In the genomic region with DNA sequence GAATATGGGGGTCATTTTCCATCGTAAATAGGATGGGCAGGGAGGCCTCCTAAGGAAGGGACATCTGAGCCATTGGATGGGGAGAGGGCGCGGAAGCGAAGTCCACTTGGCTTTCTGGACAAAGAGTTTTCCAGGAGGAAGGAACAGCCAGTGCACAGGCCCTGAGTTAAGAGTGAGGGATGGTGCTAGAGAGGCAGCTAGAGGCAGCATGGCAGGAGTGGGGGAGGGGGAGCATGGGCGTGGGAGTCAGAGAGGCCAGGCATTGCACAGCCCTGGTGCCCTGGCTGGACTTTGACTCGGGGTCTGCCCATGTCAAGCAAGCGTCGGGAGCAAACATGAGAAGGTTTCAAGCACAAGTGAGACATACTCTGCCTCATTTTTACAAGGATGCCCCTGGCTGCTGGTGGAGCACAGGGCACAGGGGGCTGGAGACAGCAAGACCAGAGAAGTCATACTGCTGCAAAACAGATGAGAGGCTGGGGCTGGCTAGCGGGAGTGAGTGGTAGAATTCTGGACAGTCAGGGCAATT, we compare ENCODE assay signal across 1 cellular context.
TF ChIP-seq lines count a peak whose summit lies in the region.

No MANE protein-coding gene starts in this region.

TF ChIP-seq in HepG2, 621 proteins besides CTCF, POLR2A, EP300 and RAD21 (continued from another document and continues in another):
- TF ChIP-seq, protein P1, sequence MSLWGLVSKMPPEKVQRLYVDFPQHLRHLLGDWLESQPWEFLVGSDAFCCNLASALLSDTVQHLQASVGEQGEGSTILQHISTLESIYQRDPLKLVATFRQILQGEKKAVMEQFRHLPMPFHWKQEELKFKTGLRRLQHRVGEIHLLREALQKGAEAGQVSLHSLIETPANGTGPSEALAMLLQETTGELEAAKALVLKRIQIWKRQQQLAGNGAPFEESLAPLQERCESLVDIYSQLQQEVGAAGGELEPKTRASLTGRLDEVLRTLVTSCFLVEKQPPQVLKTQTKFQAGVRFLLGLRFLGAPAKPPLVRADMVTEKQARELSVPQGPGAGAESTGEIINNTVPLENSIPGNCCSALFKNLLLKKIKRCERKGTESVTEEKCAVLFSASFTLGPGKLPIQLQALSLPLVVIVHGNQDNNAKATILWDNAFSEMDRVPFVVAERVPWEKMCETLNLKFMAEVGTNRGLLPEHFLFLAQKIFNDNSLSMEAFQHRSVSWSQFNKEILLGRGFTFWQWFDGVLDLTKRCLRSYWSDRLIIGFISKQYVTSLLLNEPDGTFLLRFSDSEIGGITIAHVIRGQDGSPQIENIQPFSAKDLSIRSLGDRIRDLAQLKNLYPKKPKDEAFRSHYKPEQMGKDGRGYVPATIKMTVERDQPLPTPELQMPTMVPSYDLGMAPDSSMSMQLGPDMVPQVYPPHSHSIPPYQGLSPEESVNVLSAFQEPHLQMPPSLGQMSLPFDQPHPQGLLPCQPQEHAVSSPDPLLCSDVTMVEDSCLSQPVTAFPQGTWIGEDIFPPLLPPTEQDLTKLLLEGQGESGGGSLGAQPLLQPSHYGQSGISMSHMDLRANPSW (CRISPR knock-in tag; IDR thresholded peaks at IDR 0.05; ENCODE audit: borderline replicate concordance): no peak
- TF ChIP-seq THAP11 (CRISPR knock-in tag; IDR thresholded peaks at IDR 0.05): peak; percentile 61
- no peak for TF ChIP-seq ZNF354B (CRISPR knock-in tag; IDR thresholded peaks at IDR 0.05)
- no peak for TF ChIP-seq ZNF598 (CRISPR knock-in tag; IDR thresholded peaks at IDR 0.05; ENCODE audit: borderline replicate concordance)
- TF ChIP-seq EHMT2 (IDR thresholded peaks at IDR 0.05; ENCODE audit: borderline replicate concordance, low read depth, low read length): peak; percentile 35; the same call in 1 of the 2 replicates
- TF ChIP-seq KDM5B (CRISPR knock-in tag; IDR thresholded peaks at IDR 0.05; ENCODE audit: borderline replicate concordance): peak; percentile 31; the same call in 1 of the 2 replicates
- TF ChIP-seq LCORL (IDR thresholded peaks at IDR 0.05): no peak
- 0 out of 2 replicates have a peak, but pooled peaks have one; percentile 29 for TF ChIP-seq LCORL (CRISPR knock-in tag; IDR thresholded peaks at IDR 0.05)
- TF ChIP-seq, protein P2, sequence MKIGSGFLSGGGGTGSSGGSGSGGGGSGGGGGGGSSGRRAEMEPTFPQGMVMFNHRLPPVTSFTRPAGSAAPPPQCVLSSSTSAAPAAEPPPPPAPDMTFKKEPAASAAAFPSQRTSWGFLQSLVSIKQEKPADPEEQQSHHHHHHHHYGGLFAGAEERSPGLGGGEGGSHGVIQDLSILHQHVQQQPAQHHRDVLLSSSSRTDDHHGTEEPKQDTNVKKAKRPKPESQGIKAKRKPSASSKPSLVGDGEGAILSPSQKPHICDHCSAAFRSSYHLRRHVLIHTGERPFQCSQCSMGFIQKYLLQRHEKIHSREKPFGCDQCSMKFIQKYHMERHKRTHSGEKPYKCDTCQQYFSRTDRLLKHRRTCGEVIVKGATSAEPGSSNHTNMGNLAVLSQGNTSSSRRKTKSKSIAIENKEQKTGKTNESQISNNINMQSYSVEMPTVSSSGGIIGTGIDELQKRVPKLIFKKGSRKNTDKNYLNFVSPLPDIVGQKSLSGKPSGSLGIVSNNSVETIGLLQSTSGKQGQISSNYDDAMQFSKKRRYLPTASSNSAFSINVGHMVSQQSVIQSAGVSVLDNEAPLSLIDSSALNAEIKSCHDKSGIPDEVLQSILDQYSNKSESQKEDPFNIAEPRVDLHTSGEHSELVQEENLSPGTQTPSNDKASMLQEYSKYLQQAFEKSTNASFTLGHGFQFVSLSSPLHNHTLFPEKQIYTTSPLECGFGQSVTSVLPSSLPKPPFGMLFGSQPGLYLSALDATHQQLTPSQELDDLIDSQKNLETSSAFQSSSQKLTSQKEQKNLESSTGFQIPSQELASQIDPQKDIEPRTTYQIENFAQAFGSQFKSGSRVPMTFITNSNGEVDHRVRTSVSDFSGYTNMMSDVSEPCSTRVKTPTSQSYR (CRISPR knock-in tag; IDR thresholded peaks at IDR 0.05; ENCODE audit: borderline replicate concordance): peak; percentile 100
- TF ChIP-seq RFXAP (CRISPR knock-in tag; IDR thresholded peaks at IDR 0.05; ENCODE audit: borderline replicate concordance): no peak
- no peak for TF ChIP-seq AGO2 (optimal IDR thresholded peaks at IDR 0.05; ENCODE audit: low read depth, low read length)
- peak; percentile 16; the same call in 1 of the 2 replicates for TF ChIP-seq GATAD1 (CRISPR knock-in tag; IDR thresholded peaks at IDR 0.05)
- no peak for TF ChIP-seq ZNF850 (CRISPR knock-in tag; conservative IDR thresholded peaks at IDR 0.05)
- TF ChIP-seq ZBTB7B (CRISPR knock-in tag; IDR thresholded peaks at IDR 0.05): peak; percentile 88
- TF ChIP-seq, protein P3, sequence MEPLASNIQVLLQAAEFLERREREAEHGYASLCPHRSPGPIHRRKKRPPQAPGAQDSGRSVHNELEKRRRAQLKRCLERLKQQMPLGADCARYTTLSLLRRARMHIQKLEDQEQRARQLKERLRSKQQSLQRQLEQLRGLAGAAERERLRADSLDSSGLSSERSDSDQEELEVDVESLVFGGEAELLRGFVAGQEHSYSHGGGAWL (CRISPR knock-in tag; IDR thresholded peaks at IDR 0.05): no peak
- TF ChIP-seq, protein P4, sequence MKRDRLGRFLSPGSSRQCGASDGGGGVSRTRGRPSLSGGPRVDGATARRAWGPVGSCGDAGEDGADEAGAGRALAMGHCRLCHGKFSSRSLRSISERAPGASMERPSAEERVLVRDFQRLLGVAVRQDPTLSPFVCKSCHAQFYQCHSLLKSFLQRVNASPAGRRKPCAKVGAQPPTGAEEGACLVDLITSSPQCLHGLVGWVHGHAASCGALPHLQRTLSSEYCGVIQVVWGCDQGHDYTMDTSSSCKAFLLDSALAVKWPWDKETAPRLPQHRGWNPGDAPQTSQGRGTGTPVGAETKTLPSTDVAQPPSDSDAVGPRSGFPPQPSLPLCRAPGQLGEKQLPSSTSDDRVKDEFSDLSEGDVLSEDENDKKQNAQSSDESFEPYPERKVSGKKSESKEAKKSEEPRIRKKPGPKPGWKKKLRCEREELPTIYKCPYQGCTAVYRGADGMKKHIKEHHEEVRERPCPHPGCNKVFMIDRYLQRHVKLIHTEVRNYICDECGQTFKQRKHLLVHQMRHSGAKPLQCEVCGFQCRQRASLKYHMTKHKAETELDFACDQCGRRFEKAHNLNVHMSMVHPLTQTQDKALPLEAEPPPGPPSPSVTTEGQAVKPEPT (CRISPR knock-in tag; IDR thresholded peaks at IDR 0.05; ENCODE audit: low read depth): 0 out of 2 replicates have a peak, but pooled peaks have one; percentile 46
- peak; percentile 55 for TF ChIP-seq CEBPG (CRISPR knock-in tag; IDR thresholded peaks at IDR 0.05)
- TF ChIP-seq HNF4A (CRISPR knock-in tag; IDR thresholded peaks at IDR 0.05): peak; percentile 98
- peak; percentile 69; the same call in 1 of the 2 replicates for TF ChIP-seq SOX5 (CRISPR knock-in tag; IDR thresholded peaks at IDR 0.05; ENCODE audit: borderline replicate concordance)
- TF ChIP-seq ZNF441 (CRISPR knock-in tag; IDR thresholded peaks at IDR 0.05; ENCODE audit: borderline replicate concordance): no peak
- no peak for TF ChIP-seq ZNF616 (CRISPR knock-in tag; IDR thresholded peaks at IDR 0.05; ENCODE audit: low read depth)
- TF ChIP-seq HOXD1 (CRISPR knock-in tag; IDR thresholded peaks at IDR 0.05): no peak
- TF ChIP-seq PHB2 (IDR thresholded peaks at IDR 0.05; ENCODE audit: partially characterized antibody): no peak
- TF ChIP-seq ZNF432 (CRISPR knock-in tag; IDR thresholded peaks at IDR 0.05; ENCODE audit: borderline replicate concordance): no peak
- no peak for TF ChIP-seq ZNF75D (CRISPR knock-in tag; IDR thresholded peaks at IDR 0.05; ENCODE audit: borderline replicate concordance)
- TF ChIP-seq, protein P5, sequence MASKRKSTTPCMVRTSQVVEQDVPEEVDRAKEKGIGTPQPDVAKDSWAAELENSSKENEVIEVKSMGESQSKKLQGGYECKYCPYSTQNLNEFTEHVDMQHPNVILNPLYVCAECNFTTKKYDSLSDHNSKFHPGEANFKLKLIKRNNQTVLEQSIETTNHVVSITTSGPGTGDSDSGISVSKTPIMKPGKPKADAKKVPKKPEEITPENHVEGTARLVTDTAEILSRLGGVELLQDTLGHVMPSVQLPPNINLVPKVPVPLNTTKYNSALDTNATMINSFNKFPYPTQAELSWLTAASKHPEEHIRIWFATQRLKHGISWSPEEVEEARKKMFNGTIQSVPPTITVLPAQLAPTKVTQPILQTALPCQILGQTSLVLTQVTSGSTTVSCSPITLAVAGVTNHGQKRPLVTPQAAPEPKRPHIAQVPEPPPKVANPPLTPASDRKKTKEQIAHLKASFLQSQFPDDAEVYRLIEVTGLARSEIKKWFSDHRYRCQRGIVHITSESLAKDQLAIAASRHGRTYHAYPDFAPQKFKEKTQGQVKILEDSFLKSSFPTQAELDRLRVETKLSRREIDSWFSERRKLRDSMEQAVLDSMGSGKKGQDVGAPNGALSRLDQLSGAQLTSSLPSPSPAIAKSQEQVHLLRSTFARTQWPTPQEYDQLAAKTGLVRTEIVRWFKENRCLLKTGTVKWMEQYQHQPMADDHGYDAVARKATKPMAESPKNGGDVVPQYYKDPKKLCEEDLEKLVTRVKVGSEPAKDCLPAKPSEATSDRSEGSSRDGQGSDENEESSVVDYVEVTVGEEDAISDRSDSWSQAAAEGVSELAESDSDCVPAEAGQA (IDR thresholded peaks at IDR 0.05; ENCODE audit: low read depth): peak; percentile 53; the same call in 1 of the 2 replicates
- TF ChIP-seq, protein P5 (CRISPR knock-in tag; IDR thresholded peaks at IDR 0.05; ENCODE audit: borderline replicate concordance): no peak
- TF ChIP-seq ZBTB3 (CRISPR knock-in tag; IDR thresholded peaks at IDR 0.05; ENCODE audit: borderline replicate concordance, low read depth): no peak
- peak; percentile 69; the same call in 1 of the 2 replicates for TF ChIP-seq ZNF605 (CRISPR knock-in tag; IDR thresholded peaks at IDR 0.05)
- peak; percentile 68 for TF ChIP-seq RXRA (CRISPR knock-in tag; IDR thresholded peaks at IDR 0.05)
- peak; percentile 69; the same call in 1 of the 2 replicates for TF ChIP-seq CBX5 (CRISPR knock-in tag; IDR thresholded peaks at IDR 0.05; ENCODE audit: borderline replicate concordance)
- TF ChIP-seq, protein P6, sequence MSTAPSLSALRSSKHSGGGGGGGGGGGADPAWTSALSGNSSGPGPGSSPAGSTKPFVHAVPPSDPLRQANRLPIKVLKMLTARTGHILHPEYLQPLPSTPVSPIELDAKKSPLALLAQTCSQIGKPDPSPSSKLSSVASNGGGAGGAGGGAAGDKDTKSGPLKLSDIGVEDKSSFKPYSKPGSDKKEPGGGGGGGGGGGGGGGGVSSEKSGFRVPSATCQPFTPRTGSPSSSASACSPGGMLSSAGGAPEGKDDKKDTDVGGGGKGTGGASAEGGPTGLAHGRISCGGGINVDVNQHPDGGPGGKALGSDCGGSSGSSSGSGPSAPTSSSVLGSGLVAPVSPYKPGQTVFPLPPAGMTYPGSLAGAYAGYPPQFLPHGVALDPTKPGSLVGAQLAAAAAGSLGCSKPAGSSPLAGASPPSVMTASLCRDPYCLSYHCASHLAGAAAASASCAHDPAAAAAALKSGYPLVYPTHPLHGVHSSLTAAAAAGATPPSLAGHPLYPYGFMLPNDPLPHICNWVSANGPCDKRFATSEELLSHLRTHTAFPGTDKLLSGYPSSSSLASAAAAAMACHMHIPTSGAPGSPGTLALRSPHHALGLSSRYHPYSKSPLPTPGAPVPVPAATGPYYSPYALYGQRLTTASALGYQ (CRISPR knock-in tag; IDR thresholded peaks at IDR 0.05): no peak
- peak; percentile 39; the same call in 1 of the 2 replicates for TF ChIP-seq ZNF788 (CRISPR knock-in tag; IDR thresholded peaks at IDR 0.05; ENCODE audit: borderline replicate concordance)
- TF ChIP-seq, protein P7, sequence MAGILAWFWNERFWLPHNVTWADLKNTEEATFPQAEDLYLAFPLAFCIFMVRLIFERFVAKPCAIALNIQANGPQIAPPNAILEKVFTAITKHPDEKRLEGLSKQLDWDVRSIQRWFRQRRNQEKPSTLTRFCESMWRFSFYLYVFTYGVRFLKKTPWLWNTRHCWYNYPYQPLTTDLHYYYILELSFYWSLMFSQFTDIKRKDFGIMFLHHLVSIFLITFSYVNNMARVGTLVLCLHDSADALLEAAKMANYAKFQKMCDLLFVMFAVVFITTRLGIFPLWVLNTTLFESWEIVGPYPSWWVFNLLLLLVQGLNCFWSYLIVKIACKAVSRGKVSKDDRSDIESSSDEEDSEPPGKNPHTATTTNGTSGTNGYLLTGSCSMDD (CRISPR knock-in tag; IDR thresholded peaks at IDR 0.05): no peak
- no peak for TF ChIP-seq NFATC3 (CRISPR knock-in tag; IDR thresholded peaks at IDR 0.05)
- 0 out of 2 replicates have a peak, but pooled peaks have one; percentile 41 for TF ChIP-seq ZNF776 (CRISPR knock-in tag; IDR thresholded peaks at IDR 0.05)
- TF ChIP-seq, protein P8, sequence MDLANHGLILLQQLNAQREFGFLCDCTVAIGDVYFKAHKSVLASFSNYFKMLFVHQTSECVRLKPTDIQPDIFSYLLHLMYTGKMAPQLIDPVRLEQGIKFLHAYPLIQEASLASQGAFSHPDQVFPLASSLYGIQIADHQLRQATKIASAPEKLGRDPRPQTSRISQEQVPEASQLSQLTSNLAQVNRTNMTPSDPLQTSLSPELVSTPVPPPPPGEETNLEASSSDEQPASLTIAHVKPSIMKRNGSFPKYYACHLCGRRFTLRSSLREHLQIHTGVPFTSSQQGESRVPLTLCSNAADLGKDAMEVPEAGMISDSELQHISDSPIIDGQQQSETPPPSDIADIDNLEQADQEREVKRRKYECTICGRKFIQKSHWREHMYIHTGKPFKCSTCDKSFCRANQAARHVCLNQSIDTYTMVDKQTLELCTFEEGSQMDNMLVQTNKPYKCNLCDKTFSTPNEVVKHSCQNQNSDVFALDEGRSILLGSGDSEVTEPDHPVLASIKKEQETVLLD (CRISPR knock-in tag; IDR thresholded peaks at IDR 0.05; ENCODE audit: low read depth): no peak
- no peak for TF ChIP-seq MTF2 (CRISPR knock-in tag; IDR thresholded peaks at IDR 0.05; ENCODE audit: borderline replicate concordance)
- 0 out of 2 replicates have a peak, but pooled peaks have one; percentile 57 for TF ChIP-seq ZKSCAN5 (CRISPR knock-in tag; IDR thresholded peaks at IDR 0.05)
- 0 out of 2 replicates have a peak, but pooled peaks have one; percentile 40 for TF ChIP-seq ZC3H13 (CRISPR knock-in tag; IDR thresholded peaks at IDR 0.05)
- TF ChIP-seq FOSL2 (CRISPR knock-in tag; IDR thresholded peaks at IDR 0.05): peak; percentile 90
